Comparison of ENCODE assay signal across 29 cellular contexts in the genomic region with DNA sequence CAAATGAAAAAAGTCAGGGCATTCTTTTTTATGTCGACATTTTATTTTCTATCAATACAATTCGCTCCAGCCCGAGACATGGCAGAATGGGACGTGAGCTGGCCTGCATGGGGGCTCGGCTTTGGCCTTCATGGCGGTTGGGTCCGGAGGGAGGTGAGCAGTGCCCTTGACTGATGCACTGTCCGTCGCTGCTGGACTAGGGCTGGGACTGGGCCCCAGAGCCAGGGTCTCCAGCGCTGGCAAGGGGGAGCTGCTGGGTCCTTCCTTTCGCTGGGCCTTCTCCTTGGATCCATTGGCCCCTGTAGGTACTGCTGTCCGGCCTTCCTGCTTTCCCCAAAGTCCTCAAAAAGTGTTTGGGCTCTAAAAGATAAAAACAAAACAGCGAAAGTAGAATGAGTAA.
"Had no signal": no experiment of that assay in that cellular context is flagged by ENCODE, and none has a peak within 500 bp of the region (broad histone marks: within the 10 kb centered on the region; RNA-seq: fewer than 3 reads in every experiment).

No MANE protein-coding gene starts in this region.

- H3K27me3 ChIP-seq: colonic mucosa, foreskin keratinocyte, gastrocnemius medialis had no signal

- FAIRE-seq: colon, endometrium, endothelial cell of umbilical vein, frontal cortex had no signal

- H3K9me3 ChIP-seq: colonic mucosa, esophagus muscularis mucosa, esophagus squamous epithelium, gastrocnemius medialis, gastroesophageal sphincter, heart left ventricle, heart right ventricle had no signal

- H3K36me3 ChIP-seq: colonic mucosa, esophagus muscularis mucosa, esophagus squamous epithelium, gastrocnemius medialis, gastroesophageal sphincter, heart left ventricle, heart right ventricle had no signal

- H3K27ac ChIP-seq: colonic mucosa, coronary artery, dorsolateral prefrontal cortex, epithelial cell of prostate, esophagus muscularis mucosa, esophagus squamous epithelium, foreskin keratinocyte, gastrocnemius medialis, gastroesophageal sphincter, heart left ventricle, heart right ventricle had no signal

- H3K4me3 ChIP-seq: colonic mucosa, coronary artery, dorsolateral prefrontal cortex, esophagus muscularis mucosa, esophagus squamous epithelium, gastrocnemius medialis, gastroesophageal sphincter, heart left ventricle, heart right ventricle had no signal

- ATAC-seq: effector memory CD8-positive, alpha-beta T cell; esophagus mucosa; foreskin keratinocyte; gastrocnemius medialis; gastroesophageal sphincter; heart left ventricle; heart right ventricle had no signal

- H3K4me1 ChIP-seq: colonic mucosa, foreskin keratinocyte, gastrocnemius medialis, gastroesophageal sphincter, heart right ventricle had no signal

- H3K27ac Mint-ChIP-seq: dendritic cell treated with granulocyte-macrophage colony-stimulating factor and Interleukin-4, amounts not matched to agents 40 ng/mL and 50 ng/mL, for 4 days; effector memory CD8-positive, alpha-beta T cell; endodermal cell had no signal

- DNase-seq: colonic mucosa; cortex of kidney; dermis blood vessel endothelial cell; dorsolateral prefrontal cortex; effector CD4-positive, alpha-beta T cell; effector CD8-positive, alpha-beta T cell; effector memory CD4-positive, alpha-beta T cell; effector memory CD8-positive, alpha-beta T cell; endodermal cell; erythroblast; esophagus squamous epithelium; foreskin fibroblast; foreskin keratinocyte; foreskin melanocyte; gastrocnemius medialis; glutamatergic neuron; head of caudate nucleus; heart left ventricle; heart right ventricle had no signal

- H3K4me1 Mint-ChIP-seq: endodermal cell had no signal

- H3K9me3 Mint-ChIP-seq: dendritic cell treated with granulocyte-macrophage colony-stimulating factor and Interleukin-4, amounts not matched to agents 40 ng/mL and 50 ng/mL, for 4 days; effector memory CD8-positive, alpha-beta T cell had no signal

- H3K4me3 Mint-ChIP-seq: dendritic cell treated with granulocyte-macrophage colony-stimulating factor and Interleukin-4, amounts not matched to agents 40 ng/mL and 50 ng/mL, for 4 days; effector memory CD8-positive, alpha-beta T cell; endodermal cell had no signal
